9 cellular contexts compared by ENCODE assay signal in the genomic region with DNA sequence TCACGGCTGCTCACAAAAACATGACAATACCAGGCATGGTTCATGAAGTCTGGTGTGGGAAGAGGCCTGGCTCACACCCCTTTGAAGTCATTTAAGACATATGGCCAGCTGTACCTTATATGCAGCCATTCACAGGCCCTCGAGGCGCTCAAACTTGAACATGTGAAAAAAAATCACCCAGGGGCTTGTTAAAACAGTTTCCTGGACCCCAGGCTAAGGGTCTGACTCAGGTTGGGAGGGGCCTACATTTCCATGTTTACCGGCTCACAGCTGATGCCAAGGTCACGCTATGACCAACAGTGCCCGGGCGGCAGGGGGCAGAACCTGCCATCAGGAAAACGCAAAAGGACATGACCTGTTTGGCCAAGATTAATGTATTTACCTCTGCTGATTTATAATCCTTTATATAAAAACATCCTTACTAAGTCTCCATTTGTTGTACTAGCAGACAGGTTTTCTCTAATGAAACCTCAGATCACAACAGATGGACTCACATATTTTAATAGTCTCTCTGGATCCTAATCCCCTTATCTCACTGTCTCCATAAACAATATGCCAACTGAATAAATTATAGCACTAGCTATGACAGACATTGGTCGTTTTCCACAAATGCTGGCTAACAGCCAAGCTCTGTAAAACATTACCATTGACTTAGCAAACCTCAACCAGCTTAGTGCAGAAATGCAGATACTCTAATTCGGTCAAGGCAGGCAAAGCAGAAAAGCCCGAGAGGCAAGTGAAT. TPM values are rescaled to one million over a fixed set of nuclear protein-coding genes. Genes with fewer than 3 reads are reported as not detected.
DNase-seq lines count a peak whose midpoint lies in the region; ATAC-seq lines count a peak whose summit lies in the region.
"Had no signal": no experiment of that assay in that cellular context is flagged by ENCODE, and none has a peak within 500 bp of the region (broad histone marks: within the 10 kb centered on the region; RNA-seq: fewer than 3 reads in every experiment).

No MANE protein-coding gene starts in this region.

- POLR2A ChIA-PET in activated CD4-positive, alpha-beta memory T cell treated with anti-CD3 and anti-CD28 coated beads for 36 hours (lab: Charles Lee) = interaction anchor here (0.7 to 1.9 kb wide), 2 partner anchors 8 to 13 kb away, joined by 3 to 5 read pairs; no protein-coding TSS in a partner anchor
- POLR2A ChIA-PET in activated CD4-positive, alpha-beta memory T cell treated with anti-CD3 and anti-CD28 coated beads, Interleukin-2, amount 10 ng/mL, durations not matched to agents 7 days and 5 days (lab: Charles Lee) = interaction anchor here (0.8 to 3.7 kb wide), 4 partner anchors 10 to 246 kb away, joined by 3 to 18 read pairs (median 4); partner anchors contain the start of gene TAGAP

- H3K27me3 Mint-ChIP-seq in activated CD4-positive, alpha-beta memory T cell treated with anti-CD3 and anti-CD28 coated beads for 36 hours = no peaks in the 10 kb centered on the region
- H3K27me3 Mint-ChIP-seq in activated CD4-positive, alpha-beta memory T cell treated with anti-CD3 and anti-CD28 coated beads, Interleukin-2, amount 10 ng/mL, durations not matched to agents 7 days and 5 days = no peaks in the 10 kb centered on the region

- H3K4me3 Mint-ChIP-seq in activated CD4-positive, alpha-beta memory T cell treated with anti-CD3 and anti-CD28 coated beads for 36 hours = no peak overlapping the region
- no peak overlapping the region for H3K4me3 Mint-ChIP-seq in activated CD4-positive, alpha-beta memory T cell treated with anti-CD3 and anti-CD28 coated beads, Interleukin-2, amount 10 ng/mL, durations not matched to agents 7 days and 5 days

- no peaks in the 10 kb centered on the region for H3K9me3 Mint-ChIP-seq in activated CD4-positive, alpha-beta memory T cell treated with anti-CD3 and anti-CD28 coated beads for 36 hours
- no peaks in the 10 kb centered on the region for H3K9me3 Mint-ChIP-seq in activated CD4-positive, alpha-beta memory T cell treated with anti-CD3 and anti-CD28 coated beads, Interleukin-2, amount 10 ng/mL, durations not matched to agents 7 days and 5 days

- DNase-seq in activated CD4-positive, alpha-beta memory T cell treated with anti-CD3 and anti-CD28 coated beads for 36 hours = no peak
- no peak for DNase-seq in activated CD4-positive, alpha-beta memory T cell treated with anti-CD3 and anti-CD28 coated beads, Interleukin-2, amount 10 ng/mL, durations not matched to agents 7 days and 5 days
- DNase-seq in NCI-H82 (lab: John Stamatoyannopoulos, UW) (peak; percentile 99), cerebellum (ENCODE audit: low spot score) (peak; percentile 61), mucosa of gallbladder (ENCODE audit: low spot score) (peak; percentile 79), NK-92 (lab: John Stamatoyannopoulos, UW; ENCODE audit: unreplicated experiment) (no peak)
- DNase-seq: DND-41 had no signal

- ATAC-seq in HG03457 (IDR thresholded peaks at IDR 0.05; ENCODE audit: unreplicated experiment) = no peak
- no peak for ATAC-seq in GM19023 (IDR thresholded peaks at IDR 0.05; ENCODE audit: unreplicated experiment)

- intact Hi-C loops in activated CD4-positive, alpha-beta memory T cell treated with anti-CD3 and anti-CD28 coated beads for 36 hours (cut with micrococcal nuclease) = no loop called here

- peak overlapping the region; percentile 42 for H3K27ac Mint-ChIP-seq in activated CD4-positive, alpha-beta memory T cell treated with anti-CD3 and anti-CD28 coated beads for 36 hours
- no peak overlapping the region for H3K27ac Mint-ChIP-seq in activated CD4-positive, alpha-beta memory T cell treated with anti-CD3 and anti-CD28 coated beads, Interleukin-2, amount 10 ng/mL, durations not matched to agents 7 days and 5 days

- CTCF ChIA-PET in activated CD4-positive, alpha-beta memory T cell treated with anti-CD3 and anti-CD28 coated beads for 36 hours (lab: Charles Lee) = interaction anchor here (1.3 to 2.1 kb wide), 3 partner anchors 10 to 173 kb away, joined by 3 to 8 read pairs (median 6); no protein-coding TSS in a partner anchor
- CTCF ChIA-PET in activated CD4-positive, alpha-beta memory T cell treated with anti-CD3 and anti-CD28 coated beads, Interleukin-2, amount 10 ng/mL, durations not matched to agents 7 days and 5 days (lab: Charles Lee) = interaction anchor here (0.6 to 1.9 kb wide), 3 partner anchors 7 to 144 kb away, joined by 3 to 7 read pairs (median 4); no protein-coding TSS in a partner anchor

- peaks cover 31% of the 10 kb centered on the region for H3K36me3 Mint-ChIP-seq in activated CD4-positive, alpha-beta memory T cell treated with anti-CD3 and anti-CD28 coated beads for 36 hours
- H3K36me3 Mint-ChIP-seq in activated CD4-positive, alpha-beta memory T cell treated with anti-CD3 and anti-CD28 coated beads, Interleukin-2, amount 10 ng/mL, durations not matched to agents 7 days and 5 days (ENCODE audit: low read depth) = peaks cover 56% of the 10 kb centered on the region

- H3K4me1 Mint-ChIP-seq in activated CD4-positive, alpha-beta memory T cell treated with anti-CD3 and anti-CD28 coated beads for 36 hours (ENCODE audit: low read depth) = peaks cover 88% of the 10 kb centered on the region
- H3K4me1 Mint-ChIP-seq in activated CD4-positive, alpha-beta memory T cell treated with anti-CD3 and anti-CD28 coated beads, Interleukin-2, amount 10 ng/mL, durations not matched to agents 7 days and 5 days = peaks cover 82% of the 10 kb centered on the region

RNA-seq across cellular contexts. Expression of gene EZR, which starts 19.9 kb away (rescaled TPM):
- 100 to 1,000 TPM; 255 to 256 TPM for total RNA-seq in activated CD4-positive, alpha-beta memory T cell treated with anti-CD3 and anti-CD28 coated beads for 36 hours
- total RNA-seq in activated CD4-positive, alpha-beta memory T cell treated with anti-CD3 and anti-CD28 coated beads, Interleukin-2, amount 10 ng/mL, durations not matched to agents 7 days and 5 days = 100 to 1,000 TPM; 225 to 228 TPM
- 47.4 TPM for total RNA-seq in cerebellum
- 297 TPM for total RNA-seq in mucosa of gallbladder

Comparison
In these comparisons a context has a peak if more than half of its experiments do, and no peak if none do; other contexts are left out.
1. DNase-seq: peak in NCI-H82 (single experiment), cerebellum (single experiment) and mucosa of gallbladder (single experiment); none in activated CD4-positive, alpha-beta memory T cell treated with anti-CD3 and anti-CD28 coated beads for 36 hours (single experiment), activated CD4-positive, alpha-beta memory T cell treated with anti-CD3 and anti-CD28 coated beads, Interleukin-2, amount 10 ng/mL, durations not matched to agents 7 days and 5 days (single experiment) and NK-92 (single experiment).